Comparison of ENCODE assay signal across 20 cellular contexts in the genomic region with DNA sequence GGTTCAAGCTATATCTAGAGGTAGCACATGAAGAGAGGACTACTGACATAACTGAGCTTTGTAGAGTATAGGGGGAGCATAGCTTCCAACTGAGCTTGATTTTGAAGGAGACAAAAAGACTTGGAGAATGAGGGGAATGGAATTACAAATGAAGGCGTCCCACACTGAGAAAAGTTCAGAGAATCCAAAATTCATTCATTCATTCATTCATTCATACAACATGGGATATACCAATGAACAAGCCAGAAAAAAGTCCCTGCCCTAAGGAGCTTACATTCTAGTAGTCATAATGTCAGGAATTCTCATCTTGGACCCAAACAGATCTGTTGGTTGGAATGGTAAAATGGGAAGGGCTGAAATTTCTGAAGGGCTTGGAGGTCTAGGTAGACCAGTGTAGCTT.
"Had no signal": no experiment of that assay in that cellular context is flagged by ENCODE, and none has a peak within 500 bp of the region (broad histone marks: within the 10 kb centered on the region; RNA-seq: fewer than 3 reads in every experiment).

No MANE protein-coding gene starts in this region.

- H3K9me3 Mint-ChIP-seq: activated CD4-positive, alpha-beta memory T cell treated with anti-CD3 and anti-CD28 coated beads, Interleukin-2, amount 10 ng/mL, durations not matched to agents 7 days and 5 days; activated naive CD4-positive, alpha-beta T cell treated with anti-CD3 and anti-CD28 coated beads, Interleukin-2, amount 50 U/mL, for 24 hours; activated T-cell treated with anti-CD3 and anti-CD28 coated beads, Interleukin-2, amount 50 U/mL, for 24 hours; neural progenitor cell; T-cell had no signal

- H3K36me3 Mint-ChIP-seq: activated naive CD4-positive, alpha-beta T cell treated with anti-CD3 and anti-CD28 coated beads, Interleukin-2, amount 50 U/mL, for 24 hours; mesothelial cell of epicardium; neural progenitor cell; T-cell had no signal

- H3K4me2 ChIP-seq: neural progenitor cell, SK-N-SH had no signal

- H3K4me3 Mint-ChIP-seq: activated CD4-positive, alpha-beta memory T cell treated with anti-CD3 and anti-CD28 coated beads, Interleukin-2, amount 10 ng/mL, durations not matched to agents 7 days and 5 days; activated CD4-positive, alpha-beta T cell treated with anti-CD3 and anti-CD28 coated beads for 36 hours; activated naive CD4-positive, alpha-beta T cell treated with anti-CD3 and anti-CD28 coated beads, Interleukin-2, amount 50 U/mL, for 24 hours; activated T-cell treated with anti-CD3 and anti-CD28 coated beads, Interleukin-2, amount 50 U/mL, for 24 hours; mesothelial cell of epicardium; neural progenitor cell; T-cell had no signal

- H3K27ac ChIP-seq: adrenal gland, cardiac muscle cell, neural progenitor cell, ovary, VCaP had no signal

- DNase-seq: activated CD4-positive, alpha-beta memory T cell treated with anti-CD3 and anti-CD28 coated beads, Interleukin-2, amount 10 ng/mL, durations not matched to agents 7 days and 5 days; activated CD4-positive, alpha-beta T cell treated with anti-CD3 and anti-CD28 coated beads for 36 hours; activated effector memory CD4-positive, alpha-beta T cell treated with Interleukin-2 at 50 U/mL for 16 hours; activated T-cell treated with anti-CD3 and anti-CD28 coated beads, Interleukin-2, amount 50 U/mL, for 24 hours; adrenal gland; glutamatergic neuron; hypothalamus; ovary; sigmoid colon; SK-N-SH; stimulated activated CD4-positive, alpha-beta T cell treated with anti-CD3 and anti-CD28 coated beads, Interleukin-12 subunit alpha, Interleukin-12 subunit beta, amount 100 ng/mL, for 4 hours; stimulated activated CD4-positive, alpha-beta T cell treated with anti-CD3 and anti-CD28 coated beads, Interleukin-2, amount 100 ng/mL, for 24 hours; stimulated activated naive CD8-positive, alpha-beta T cell treated with anti-CD3 and anti-CD28 coated beads, Interleukin-15, Interleukin-2, amounts not matched to agents 100 U/mL and 50 U/mL, for 24 hours; T-cell had no signal

- H3K9ac ChIP-seq: neural progenitor cell, SK-N-SH had no signal

- H3K9me3 ChIP-seq: adrenal gland, ovary, sigmoid colon, SK-N-SH had no signal

- H3K27ac Mint-ChIP-seq: activated CD4-positive, alpha-beta memory T cell treated with anti-CD3 and anti-CD28 coated beads, Interleukin-2, amount 10 ng/mL, durations not matched to agents 7 days and 5 days; activated CD4-positive, alpha-beta T cell treated with anti-CD3 and anti-CD28 coated beads for 36 hours; activated naive CD4-positive, alpha-beta T cell treated with anti-CD3 and anti-CD28 coated beads, Interleukin-2, amount 50 U/mL, for 24 hours; activated T-cell treated with anti-CD3 and anti-CD28 coated beads, Interleukin-2, amount 50 U/mL, for 24 hours; mesothelial cell of epicardium; neural progenitor cell; T-cell had no signal

- H3K27me3 ChIP-seq: adrenal gland, cardiac muscle cell, neural progenitor cell, ovary, sigmoid colon had no signal

- FAIRE-seq: endometrium had no signal

- H3K4me1 ChIP-seq: neural progenitor cell had no signal

- H3K4me3 ChIP-seq: adrenal gland, cardiac muscle cell, neural progenitor cell, ovary, sigmoid colon had no signal

- H2AFZ ChIP-seq: neural progenitor cell had no signal

- H3K36me3 ChIP-seq: adrenal gland, cardiac muscle cell, neural progenitor cell, ovary, sigmoid colon had no signal

- ATAC-seq: activated CD4-positive, alpha-beta T cell treated with anti-CD3 and anti-CD28 coated beads for 36 hours; stimulated activated naive CD8-positive, alpha-beta T cell treated with anti-CD3 and anti-CD28 coated beads, Interleukin-15, Interleukin-2, amounts not matched to agents 100 U/mL and 50 U/mL, for 24 hours; T-cell had no signal

- H3K4me1 Mint-ChIP-seq: activated CD4-positive, alpha-beta T cell treated with anti-CD3 and anti-CD28 coated beads for 36 hours; activated naive CD4-positive, alpha-beta T cell treated with anti-CD3 and anti-CD28 coated beads, Interleukin-2, amount 50 U/mL, for 24 hours; mesothelial cell of epicardium; neural progenitor cell had no signal
